In genomic region chr14:49480053-49480452, GRCh38 we compare ENCODE assay signal across 19 cellular contexts.
DNase-seq lines count a peak whose midpoint lies in the region; ATAC-seq, FAIRE-seq and TF ChIP-seq lines count a peak whose summit lies in the region.
"Had no signal": no experiment of that assay in that cellular context is flagged by ENCODE, and none has a peak within 500 bp of the region (broad histone marks: within the 10 kb centered on the region; RNA-seq: fewer than 3 reads in every experiment).

No MANE protein-coding gene starts in this region.

- no peaks in the 10 kb centered on the region for H4K20me1 ChIP-seq in HepG2 (ENCODE audit: insufficient read depth, low read length)
- no peaks in the 10 kb centered on the region for H4K20me1 ChIP-seq in mammary epithelial cell (ENCODE audit: insufficient read depth, low read length)
- H4K20me1 ChIP-seq: BLaER1 had no signal

- intact Hi-C loops in HepG2 (cut with micrococcal nuclease; ENCODE audit: unreplicated experiment): no loop called here
- intact Hi-C loops in right lobe of liver (cut with DNase I): no loop called here
- intact Hi-C loops in mammary epithelial cell (cut with micrococcal nuclease): no loop called here

- H2AFZ ChIP-seq in HepG2 (ENCODE audit: low read length): no peak overlapping the region
- no peak overlapping the region for H2AFZ ChIP-seq in mammary epithelial cell (ENCODE audit: low read depth, low read length)

- H3K9me3 ChIP-seq in liver (ENCODE audit: control insufficient read depth in 4 of 4, low read length in 3 of 4) (no peaks in the 10 kb centered on the region), HepG2 (ENCODE audit: low read length) (peaks cover 11% of the 10 kb centered on the region; the same call in 1 of the 2 replicates), right lobe of liver (no peaks in the 10 kb centered on the region), thoracic aorta (no peaks in the 10 kb centered on the region), mammary epithelial cell (replicated peaks; ENCODE audit: insufficient read depth, low read length) (no peaks in the 10 kb centered on the region)
- H3K9me3 ChIP-seq: HAP-1 had no signal

- H3K4me1 ChIP-seq in liver (ENCODE audit: control insufficient read depth in 4 of 4, insufficient read depth in 4 of 4, low read length in 3 of 4) (peaks cover 4 to 31% (median 15%) of the 10 kb centered on the region in 4 donors), HepG2 (ENCODE audit: insufficient read depth, low read length) (peaks cover 26% of the 10 kb centered on the region), right lobe of liver (peaks cover 0 to 25% (median 12%) of the 10 kb centered on the region in 4 donors), thoracic aorta (ENCODE audit: control insufficient read depth in 1 of 2, low read depth in 2 of 2) (peaks cover 3 to 6% of the 10 kb centered on the region in 2 donors), mammary epithelial cell (ENCODE audit: insufficient read depth, low read length) (no peaks in the 10 kb centered on the region)
- H3K4me1 ChIP-seq: HAP-1 had no signal

- no peak overlapping the region for H3K4me3 Mint-ChIP-seq in chondrocyte (ENCODE audit: unreplicated experiment)
- H3K4me3 Mint-ChIP-seq: CD4-positive, CD25-positive, alpha-beta regulatory T cell had no signal

- BruUV-seq in HepG2 (replicated peaks; lab: Mats Ljungman, UMichigan) (no TSS peak), mammary epithelial cell (replicated peaks; lab: Mats Ljungman, UMichigan) (no TSS peak)

- H3K4me3 ChIP-seq in liver (ENCODE audit: low read depth in 1 of 3, low read length in 3 of 3): no peak overlapping the region
- no peak overlapping the region for H3K4me3 ChIP-seq in HepG2 (replicated peaks in 1 of 3; ENCODE audit: insufficient read depth in 1 of 3, low read depth in 2 of 3, low read length in 3 of 3)
- H3K4me3 ChIP-seq in right lobe of liver: no peak overlapping the region
- H3K4me3 ChIP-seq in thoracic aorta: peak overlapping the region; percentile 20
- no peak overlapping the region for H3K4me3 ChIP-seq in mammary epithelial cell (replicated peaks in 1 of 3; ENCODE audit: insufficient read depth in 1 of 3, low read depth in 2 of 3, low read length in 3 of 3)
- H3K4me3 ChIP-seq: BLaER1, HAP-1, K562 had no signal

- CTCF ChIA-PET in HepG2 (lab: Yijun Ruan, JAX; ENCODE audit: low intra/inter-chr PET ratio, low total read pairs) (no interaction called here), mammary epithelial cell (lab: Charles Lee; ENCODE audit: low non-redundant PET) (interaction anchor here (0.6 kb wide), 1 partner anchor 70 kb away, joined by 4 read pairs; no protein-coding TSS in a partner anchor)

- H3K9me3 Mint-ChIP-seq in chondrocyte (ENCODE audit: low read depth): peaks cover 10% of the 10 kb centered on the region

- TF ChIP-seq RAD21 in liver (IDR thresholded peaks at IDR 0.05) (no peak), HepG2 (CRISPR knock-in tag; IDR thresholded peaks at IDR 0.05) (no peak)

- no peaks in the 10 kb centered on the region for H3K27me3 ChIP-seq in liver (ENCODE audit: control insufficient read depth in 4 of 4, insufficient read depth in 4 of 4, low read length in 3 of 4)
- no peaks in the 10 kb centered on the region for H3K27me3 ChIP-seq in HepG2 (ENCODE audit: control insufficient read depth in 1 of 2, insufficient read depth in 2 of 2, low read length in 2 of 2)
- no peaks in the 10 kb centered on the region for H3K27me3 ChIP-seq in right lobe of liver
- H3K27me3 ChIP-seq in thoracic aorta (replicated peaks; ENCODE audit: insufficient read depth): no peaks in the 10 kb centered on the region
- no peaks in the 10 kb centered on the region for H3K27me3 ChIP-seq in mammary epithelial cell (ENCODE audit: insufficient read depth, low read length)
- H3K27me3 ChIP-seq: BLaER1 had no signal

- H3K4me1 Mint-ChIP-seq in chondrocyte (ENCODE audit: low read depth): no peaks in the 10 kb centered on the region
- H3K4me1 Mint-ChIP-seq: CD4-positive, CD25-positive, alpha-beta regulatory T cell had no signal

- peak overlapping the region; percentile 75 to 82 for H3K27ac ChIP-seq in liver (ENCODE audit: low read depth in 1 of 2, low read length in 2 of 2)
- H3K27ac ChIP-seq in HepG2 (ENCODE audit: extremely low read length, insufficient read depth, low read length): no peak overlapping the region
- peak overlapping the region; percentile 35 to 84 (median 64) for H3K27ac ChIP-seq in right lobe of liver
- no peak overlapping the region for H3K27ac ChIP-seq in thoracic aorta
- no peak overlapping the region for H3K27ac ChIP-seq in mammary epithelial cell (ENCODE audit: insufficient read depth, low read depth, low read length)
- H3K27ac ChIP-seq: BLaER1 had no signal

- H3K27me3 Mint-ChIP-seq in chondrocyte (ENCODE audit: low read depth): peaks cover 36% of the 10 kb centered on the region

- DNase-seq in HepG2 (ENCODE audit: low spot score) (no peak), right lobe of liver (no peak), thoracic aorta (ENCODE audit: low spot score) (no peak), chondrocyte (ENCODE audit: low spot score) (no peak), NCI-H1417 treated with DMSO at 0.1 percent for 48 hours (lab: John Stamatoyannopoulos, UW) (no peak), mammary epithelial cell (no peak)
- DNase-seq: 8988T; AML-193; CD4-positive, CD25-positive, alpha-beta regulatory T cell; DMS79 treated with DMSO at 0.1 percent for 48 hours; EL had no signal

- H3K4me2 ChIP-seq in HepG2 (ENCODE audit: low read depth, low read length) (no peak overlapping the region), mammary epithelial cell (ENCODE audit: insufficient read depth, low read depth, low read length) (no peak overlapping the region)
- H3K4me2 ChIP-seq: BLaER1 had no signal

- H3K79me2 ChIP-seq in HepG2 (ENCODE audit: insufficient read depth, low read length) (no peaks in the 10 kb centered on the region), mammary epithelial cell (ENCODE audit: insufficient read depth, low read length) (no peaks in the 10 kb centered on the region)

- in situ Hi-C loops in HepG2 (cut with HindIII; ENCODE audit: extremely low pct_ligation_motif_present, low pct_unique_long_range_greater_than_20kb) (no loop called here), mammary epithelial cell (cut with MboI; ENCODE audit: low sequenced_read_pairs in 2 of 2) (no loop called here)

- TF ChIP-seq CTCF in liver (IDR thresholded peaks at IDR 0.05; ENCODE audit: low read depth, low read length, missing input control) (no peak), HepG2 (CRISPR knock-in tag; IDR thresholded peaks at IDR 0.05) (no peak), right lobe of liver (IDR thresholded peaks at IDR 0.05) (no peak), thoracic aorta (IDR thresholded peaks at IDR 0.05) (no peak), chondrocyte (IDR thresholded peaks at IDR 0.05) (no peak), mammary epithelial cell (conservative IDR thresholded peaks at IDR 0.05 in 1 of 2, IDR thresholded peaks at IDR 0.05 in 1 of 2; ENCODE audit: extremely low read depth in 1 of 2, insufficient read depth in 1 of 2, low read depth in 1 of 2, low read length in 2 of 2) (no peak)

- H3K9ac ChIP-seq in liver (ENCODE audit: low read depth in 1 of 2, low read length in 2 of 2) (no peak overlapping the region), HepG2 (ENCODE audit: insufficient read depth, low read depth, low read length) (no peak overlapping the region), mammary epithelial cell (ENCODE audit: insufficient read depth, low read length) (no peak overlapping the region)
- H3K9ac ChIP-seq: BLaER1 had no signal

- H3K36me3 Mint-ChIP-seq in chondrocyte (ENCODE audit: low read depth): no peaks in the 10 kb centered on the region
- H3K36me3 Mint-ChIP-seq: CD4-positive, CD25-positive, alpha-beta regulatory T cell had no signal

- FAIRE-seq in HepG2 (lab: Jason Lieb, UNC): no peak
- FAIRE-seq: G401.6, GM12891, H1, HTR-8/SVneo, K562 had no signal

- POLR2A ChIA-PET in HepG2 (lab: Yijun Ruan, JAX): no interaction called here

- TF ChIP-seq EP300 in HepG2 (IDR thresholded peaks at IDR 0.05; ENCODE audit: low read depth in 2 of 2, low read length in 2 of 2) (no peak), HepG2 (CRISPR knock-in tag; IDR thresholded peaks at IDR 0.05; ENCODE audit: borderline replicate concordance) (no peak)

- 40% methylated on average over 1 of the region's 1 CpG for WGBS in liver
- WGBS in HepG2 (ENCODE audit: low lambda C conversion rate): 0% methylated on average over 1 of the region's 1 CpG
- WGBS in right lobe of liver (ENCODE audit: insufficient coverage, low coverage, low lambda C conversion rate, missing lambda C conversion rate): no CpG with 5 or more reads among the region's 1 CpG
- WGBS in mammary epithelial cell (ENCODE audit: low coverage, missing lambda C conversion rate): 80% methylated on average over 1 of the region's 1 CpG

- TF ChIP-seq POLR2A in HepG2 (IDR thresholded peaks at IDR 0.05; ENCODE audit: insufficient read depth in 1 of 2, low read depth in 2 of 2, low read length in 2 of 2) (no peak), right lobe of liver (IDR thresholded peaks at IDR 0.05) (no peak)

- H3K36me3 ChIP-seq in liver (ENCODE audit: control insufficient read depth in 4 of 4, insufficient read depth in 3 of 4, low read depth in 1 of 4, low read length in 3 of 4): no peaks in the 10 kb centered on the region
- no peaks in the 10 kb centered on the region for H3K36me3 ChIP-seq in HepG2 (replicated peaks in 1 of 2; ENCODE audit: control insufficient read depth in 1 of 2, insufficient read depth in 2 of 2, low read length in 2 of 2)
- no peaks in the 10 kb centered on the region for H3K36me3 ChIP-seq in right lobe of liver
- no peaks in the 10 kb centered on the region for H3K36me3 ChIP-seq in thoracic aorta
- no peaks in the 10 kb centered on the region for H3K36me3 ChIP-seq in mammary epithelial cell (ENCODE audit: insufficient read depth, low read length)
- H3K36me3 ChIP-seq: BLaER1, HAP-1 had no signal

- dilution Hi-C loops in mammary epithelial cell (cut with HindIII; ENCODE audit: low sequenced_read_pairs): no loop called here

- ATAC-seq in HepG2 (no peak), right lobe of liver (peak in 1 of 4 donors; percentile 17), thoracic aorta (ENCODE audit: insufficient number of reproducible peaks, low FRiP score, low read depth) (no peak)
- ATAC-seq: K562 had no signal

- H3K27ac Mint-ChIP-seq in chondrocyte (ENCODE audit: unreplicated experiment): no peak overlapping the region
- H3K27ac Mint-ChIP-seq: CD4-positive, CD25-positive, alpha-beta regulatory T cell had no signal

TF ChIP-seq in liver, 16 proteins besides CTCF, POLR2A, EP300 and RAD21 (continues in another document):
- no peak for TF ChIP-seq NR2F2 (IDR thresholded peaks at IDR 0.05)

TF ChIP-seq in HepG2, 621 proteins besides CTCF, POLR2A, EP300 and RAD21 (continues in another document):
- TF ChIP-seq CREM (IDR thresholded peaks at IDR 0.05): no peak
- TF ChIP-seq CREM (CRISPR knock-in tag; IDR thresholded peaks at IDR 0.05): no peak
- TF ChIP-seq THYN1 (CRISPR knock-in tag; IDR thresholded peaks at IDR 0.05; ENCODE audit: borderline replicate concordance, low read depth): no peak
- TF ChIP-seq MTF2 (CRISPR knock-in tag; IDR thresholded peaks at IDR 0.05; ENCODE audit: borderline replicate concordance): no peak

Comparison
In these comparisons a context has a peak if more than half of its experiments do, and no peak if none do; other contexts are left out.
1. H3K27ac ChIP-seq: peak in liver (2 of 2) and right lobe of liver (3 of 3); none in HepG2 (single experiment), thoracic aorta (0 of 2) and mammary epithelial cell (single experiment).